In the genomic region with DNA sequence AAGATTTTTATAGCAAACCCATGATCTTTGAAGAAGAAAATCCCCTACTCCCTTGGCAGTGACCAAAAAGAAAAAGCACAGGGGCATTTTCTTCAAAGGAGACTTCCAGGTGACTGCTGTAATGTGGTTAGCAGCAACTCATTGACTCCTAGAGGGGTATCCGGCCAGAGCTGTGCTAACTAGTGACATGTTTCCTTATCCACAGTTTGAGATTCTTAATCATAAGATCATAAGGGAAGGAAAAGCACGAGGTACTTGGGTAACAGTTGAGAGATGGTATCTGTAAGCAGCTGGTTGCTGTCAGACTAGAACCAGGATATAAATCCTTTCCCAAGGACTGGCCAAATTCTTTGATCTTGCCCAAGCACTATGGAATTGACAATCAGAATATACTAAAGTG, we compare ENCODE assay signal across 1 cellular context.
TF ChIP-seq lines count a peak whose summit lies in the region.

No MANE protein-coding gene starts in this region.

TF ChIP-seq in GM12878, 131 proteins besides CTCF, POLR2A, EP300 and RAD21:
- TF ChIP-seq, protein P1, sequence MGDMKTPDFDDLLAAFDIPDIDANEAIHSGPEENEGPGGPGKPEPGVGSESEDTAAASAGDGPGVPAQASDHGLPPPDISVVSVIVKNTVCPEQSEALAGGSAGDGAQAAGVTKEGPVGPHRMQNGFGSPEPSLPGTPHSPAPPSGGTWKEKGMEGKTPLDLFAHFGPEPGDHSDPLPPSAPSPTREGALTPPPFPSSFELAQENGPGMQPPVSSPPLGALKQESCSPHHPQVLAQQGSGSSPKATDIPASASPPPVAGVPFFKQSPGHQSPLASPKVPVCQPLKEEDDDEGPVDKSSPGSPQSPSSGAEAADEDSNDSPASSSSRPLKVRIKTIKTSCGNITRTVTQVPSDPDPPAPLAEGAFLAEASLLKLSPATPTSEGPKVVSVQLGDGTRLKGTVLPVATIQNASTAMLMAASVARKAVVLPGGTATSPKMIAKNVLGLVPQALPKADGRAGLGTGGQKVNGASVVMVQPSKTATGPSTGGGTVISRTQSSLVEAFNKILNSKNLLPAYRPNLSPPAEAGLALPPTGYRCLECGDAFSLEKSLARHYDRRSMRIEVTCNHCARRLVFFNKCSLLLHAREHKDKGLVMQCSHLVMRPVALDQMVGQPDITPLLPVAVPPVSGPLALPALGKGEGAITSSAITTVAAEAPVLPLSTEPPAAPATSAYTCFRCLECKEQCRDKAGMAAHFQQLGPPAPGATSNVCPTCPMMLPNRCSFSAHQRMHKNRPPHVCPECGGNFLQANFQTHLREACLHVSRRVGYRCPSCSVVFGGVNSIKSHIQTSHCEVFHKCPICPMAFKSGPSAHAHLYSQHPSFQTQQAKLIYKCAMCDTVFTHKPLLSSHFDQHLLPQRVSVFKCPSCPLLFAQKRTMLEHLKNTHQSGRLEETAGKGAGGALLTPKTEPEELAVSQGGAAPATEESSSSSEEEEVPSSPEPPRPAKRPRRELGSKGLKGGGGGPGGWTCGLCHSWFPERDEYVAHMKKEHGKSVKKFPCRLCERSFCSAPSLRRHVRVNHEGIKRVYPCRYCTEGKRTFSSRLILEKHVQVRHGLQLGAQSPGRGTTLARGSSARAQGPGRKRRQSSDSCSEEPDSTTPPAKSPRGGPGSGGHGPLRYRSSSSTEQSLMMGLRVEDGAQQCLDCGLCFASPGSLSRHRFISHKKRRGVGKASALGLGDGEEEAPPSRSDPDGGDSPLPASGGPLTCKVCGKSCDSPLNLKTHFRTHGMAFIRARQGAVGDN (IDR thresholded peaks at IDR 0.05) = 0 out of 2 replicates have a peak, but pooled peaks have one; percentile 52
- TF ChIP-seq RB1 (IDR thresholded peaks at IDR 0.05; ENCODE audit: borderline replicate concordance) = no peak
- TF ChIP-seq POU2F2 (IDR thresholded peaks at IDR 0.05; ENCODE audit: borderline replicate concordance, low read depth, low read length) = no peak
- TF ChIP-seq FOXK2 (IDR thresholded peaks at IDR 0.05) = no peak
- peak; percentile 36; the same call in 1 of the 2 replicates for TF ChIP-seq TCF7 (IDR thresholded peaks at IDR 0.05; ENCODE audit: borderline replicate concordance)
- TF ChIP-seq ZSCAN29 (IDR thresholded peaks at IDR 0.05) = no peak
- TF ChIP-seq, protein P2, sequence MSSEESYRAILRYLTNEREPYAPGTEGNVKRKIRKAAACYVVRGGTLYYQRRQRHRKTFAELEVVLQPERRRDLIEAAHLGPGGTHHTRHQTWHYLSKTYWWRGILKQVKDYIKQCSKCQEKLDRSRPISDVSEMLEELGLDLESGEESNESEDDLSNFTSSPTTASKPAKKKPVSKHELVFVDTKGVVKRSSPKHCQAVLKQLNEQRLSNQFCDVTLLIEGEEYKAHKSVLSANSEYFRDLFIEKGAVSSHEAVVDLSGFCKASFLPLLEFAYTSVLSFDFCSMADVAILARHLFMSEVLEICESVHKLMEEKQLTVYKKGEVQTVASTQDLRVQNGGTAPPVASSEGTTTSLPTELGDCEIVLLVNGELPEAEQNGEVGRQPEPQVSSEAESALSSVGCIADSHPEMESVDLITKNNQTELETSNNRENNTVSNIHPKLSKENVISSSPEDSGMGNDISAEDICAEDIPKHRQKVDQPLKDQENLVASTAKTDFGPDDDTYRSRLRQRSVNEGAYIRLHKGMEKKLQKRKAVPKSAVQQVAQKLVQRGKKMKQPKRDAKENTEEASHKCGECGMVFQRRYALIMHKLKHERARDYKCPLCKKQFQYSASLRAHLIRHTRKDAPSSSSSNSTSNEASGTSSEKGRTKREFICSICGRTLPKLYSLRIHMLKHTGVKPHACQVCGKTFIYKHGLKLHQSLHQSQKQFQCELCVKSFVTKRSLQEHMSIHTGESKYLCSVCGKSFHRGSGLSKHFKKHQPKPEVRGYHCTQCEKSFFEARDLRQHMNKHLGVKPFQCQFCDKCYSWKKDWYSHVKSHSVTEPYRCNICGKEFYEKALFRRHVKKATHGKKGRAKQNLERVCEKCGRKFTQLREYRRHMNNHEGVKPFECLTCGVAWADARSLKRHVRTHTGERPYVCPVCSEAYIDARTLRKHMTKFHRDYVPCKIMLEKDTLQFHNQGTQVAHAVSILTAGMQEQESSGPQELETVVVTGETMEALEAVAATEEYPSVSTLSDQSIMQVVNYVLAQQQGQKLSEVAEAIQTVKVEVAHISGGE (CRISPR knock-in tag; IDR thresholded peaks at IDR 0.05) = no peak
- TF ChIP-seq, protein P3, sequence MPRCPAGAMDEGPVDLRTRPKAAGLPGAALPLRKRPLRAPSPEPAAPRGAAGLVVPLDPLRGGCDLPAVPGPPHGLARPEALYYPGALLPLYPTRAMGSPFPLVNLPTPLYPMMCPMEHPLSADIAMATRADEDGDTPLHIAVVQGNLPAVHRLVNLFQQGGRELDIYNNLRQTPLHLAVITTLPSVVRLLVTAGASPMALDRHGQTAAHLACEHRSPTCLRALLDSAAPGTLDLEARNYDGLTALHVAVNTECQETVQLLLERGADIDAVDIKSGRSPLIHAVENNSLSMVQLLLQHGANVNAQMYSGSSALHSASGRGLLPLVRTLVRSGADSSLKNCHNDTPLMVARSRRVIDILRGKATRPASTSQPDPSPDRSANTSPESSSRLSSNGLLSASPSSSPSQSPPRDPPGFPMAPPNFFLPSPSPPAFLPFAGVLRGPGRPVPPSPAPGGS (IDR thresholded peaks at IDR 0.05; ENCODE audit: borderline replicate concordance, insufficient read depth, low read depth, low read length, poor library complexity, severe bottlenecking) = no peak
- TF ChIP-seq TCF3 (IDR thresholded peaks at IDR 0.05; ENCODE audit: borderline replicate concordance, insufficient read depth, low read depth, low read length) = no peak
- no peak for TF ChIP-seq CREM (IDR thresholded peaks at IDR 0.05; ENCODE audit: low read depth)
- no peak for TF ChIP-seq FOXM1 (IDR thresholded peaks at IDR 0.05; ENCODE audit: low read depth, low read length)
- no peak for TF ChIP-seq WRNIP1 (IDR thresholded peaks at IDR 0.05; ENCODE audit: borderline replicate concordance, low read depth, low read length)
- peak; percentile 43; the same call in 1 of the 2 replicates for TF ChIP-seq RUNX3 (IDR thresholded peaks at IDR 0.05; ENCODE audit: low read length)
- TF ChIP-seq KDM1A (IDR thresholded peaks at IDR 0.05; ENCODE audit: borderline replicate concordance) = no peak
- TF ChIP-seq TAF1 (IDR thresholded peaks at IDR 0.05; ENCODE audit: borderline replicate concordance, low read depth, low read length) = no peak
- no peak for TF ChIP-seq ZNF384 (IDR thresholded peaks at IDR 0.05; ENCODE audit: borderline replicate concordance, low read depth, low read length)
- no peak for TF ChIP-seq EGR1 (IDR thresholded peaks at IDR 0.05; ENCODE audit: borderline replicate concordance in 1 of 2, low read depth in 2 of 2, low read length in 2 of 2)
- no peak for TF ChIP-seq MEF2B (IDR thresholded peaks at IDR 0.05; ENCODE audit: partially characterized antibody, poor library complexity, severe bottlenecking)
- no peak for TF ChIP-seq BRCA1 (IDR thresholded peaks at IDR 0.05; ENCODE audit: low read depth, low read length)
- no peak for TF ChIP-seq MTA3 (IDR thresholded peaks at IDR 0.05; ENCODE audit: borderline replicate concordance, low read length)
- TF ChIP-seq, protein P4, sequence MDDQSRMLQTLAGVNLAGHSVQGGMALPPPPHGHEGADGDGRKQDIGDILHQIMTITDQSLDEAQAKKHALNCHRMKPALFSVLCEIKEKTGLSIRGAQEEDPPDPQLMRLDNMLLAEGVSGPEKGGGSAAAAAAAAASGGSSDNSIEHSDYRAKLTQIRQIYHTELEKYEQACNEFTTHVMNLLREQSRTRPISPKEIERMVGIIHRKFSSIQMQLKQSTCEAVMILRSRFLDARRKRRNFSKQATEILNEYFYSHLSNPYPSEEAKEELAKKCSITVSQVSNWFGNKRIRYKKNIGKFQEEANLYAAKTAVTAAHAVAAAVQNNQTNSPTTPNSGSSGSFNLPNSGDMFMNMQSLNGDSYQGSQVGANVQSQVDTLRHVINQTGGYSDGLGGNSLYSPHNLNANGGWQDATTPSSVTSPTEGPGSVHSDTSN (IDR thresholded peaks at IDR 0.05; ENCODE audit: insufficient replicate concordance, low read depth, low read length) = no peak
- TF ChIP-seq, protein P5, sequence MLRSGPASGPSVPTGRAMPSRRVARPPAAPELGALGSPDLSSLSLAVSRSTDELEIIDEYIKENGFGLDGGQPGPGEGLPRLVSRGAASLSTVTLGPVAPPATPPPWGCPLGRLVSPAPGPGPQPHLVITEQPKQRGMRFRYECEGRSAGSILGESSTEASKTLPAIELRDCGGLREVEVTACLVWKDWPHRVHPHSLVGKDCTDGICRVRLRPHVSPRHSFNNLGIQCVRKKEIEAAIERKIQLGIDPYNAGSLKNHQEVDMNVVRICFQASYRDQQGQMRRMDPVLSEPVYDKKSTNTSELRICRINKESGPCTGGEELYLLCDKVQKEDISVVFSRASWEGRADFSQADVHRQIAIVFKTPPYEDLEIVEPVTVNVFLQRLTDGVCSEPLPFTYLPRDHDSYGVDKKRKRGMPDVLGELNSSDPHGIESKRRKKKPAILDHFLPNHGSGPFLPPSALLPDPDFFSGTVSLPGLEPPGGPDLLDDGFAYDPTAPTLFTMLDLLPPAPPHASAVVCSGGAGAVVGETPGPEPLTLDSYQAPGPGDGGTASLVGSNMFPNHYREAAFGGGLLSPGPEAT (IDR thresholded peaks at IDR 0.05; ENCODE audit: low read depth) = peak; percentile 46; the same call in 1 of the 2 replicates
- TF ChIP-seq IKZF1 (conservative IDR thresholded peaks at IDR 0.05) = 0 out of 2 replicates have a peak, but pooled peaks have one; percentile 22
- no peak for TF ChIP-seq EZH2 (IDR thresholded peaks at IDR 0.05; ENCODE audit: borderline replicate concordance, control insufficient read depth, low read depth, low read length)
- peak in 1 of 2 experiments; percentile 30; a peak in 1 of 4 replicates for TF ChIP-seq IKZF2 (IDR thresholded peaks at IDR 0.05)
- TF ChIP-seq MTA2 (IDR thresholded peaks at IDR 0.05; ENCODE audit: low read depth) = no peak
- TF ChIP-seq HCFC1 (IDR thresholded peaks at IDR 0.05; ENCODE audit: low read length) = no peak
- TF ChIP-seq PML (IDR thresholded peaks at IDR 0.05; ENCODE audit: low read length) = no peak
- TF ChIP-seq, protein P6, sequence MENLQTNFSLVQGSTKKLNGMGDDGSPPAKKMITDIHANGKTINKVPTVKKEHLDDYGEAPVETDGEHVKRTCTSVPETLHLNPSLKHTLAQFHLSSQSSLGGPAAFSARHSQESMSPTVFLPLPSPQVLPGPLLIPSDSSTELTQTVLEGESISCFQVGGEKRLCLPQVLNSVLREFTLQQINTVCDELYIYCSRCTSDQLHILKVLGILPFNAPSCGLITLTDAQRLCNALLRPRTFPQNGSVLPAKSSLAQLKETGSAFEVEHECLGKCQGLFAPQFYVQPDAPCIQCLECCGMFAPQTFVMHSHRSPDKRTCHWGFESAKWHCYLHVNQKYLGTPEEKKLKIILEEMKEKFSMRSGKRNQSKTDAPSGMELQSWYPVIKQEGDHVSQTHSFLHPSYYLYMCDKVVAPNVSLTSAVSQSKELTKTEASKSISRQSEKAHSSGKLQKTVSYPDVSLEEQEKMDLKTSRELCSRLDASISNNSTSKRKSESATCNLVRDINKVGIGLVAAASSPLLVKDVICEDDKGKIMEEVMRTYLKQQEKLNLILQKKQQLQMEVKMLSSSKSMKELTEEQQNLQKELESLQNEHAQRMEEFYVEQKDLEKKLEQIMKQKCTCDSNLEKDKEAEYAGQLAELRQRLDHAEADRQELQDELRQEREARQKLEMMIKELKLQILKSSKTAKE (IDR thresholded peaks at IDR 0.05; ENCODE audit: low read depth, poor library complexity, severe bottlenecking) = no peak
- TF ChIP-seq NFYA (IDR thresholded peaks at IDR 0.05; ENCODE audit: borderline replicate concordance, low read depth, low read length) = no peak
- TF ChIP-seq, protein P7, sequence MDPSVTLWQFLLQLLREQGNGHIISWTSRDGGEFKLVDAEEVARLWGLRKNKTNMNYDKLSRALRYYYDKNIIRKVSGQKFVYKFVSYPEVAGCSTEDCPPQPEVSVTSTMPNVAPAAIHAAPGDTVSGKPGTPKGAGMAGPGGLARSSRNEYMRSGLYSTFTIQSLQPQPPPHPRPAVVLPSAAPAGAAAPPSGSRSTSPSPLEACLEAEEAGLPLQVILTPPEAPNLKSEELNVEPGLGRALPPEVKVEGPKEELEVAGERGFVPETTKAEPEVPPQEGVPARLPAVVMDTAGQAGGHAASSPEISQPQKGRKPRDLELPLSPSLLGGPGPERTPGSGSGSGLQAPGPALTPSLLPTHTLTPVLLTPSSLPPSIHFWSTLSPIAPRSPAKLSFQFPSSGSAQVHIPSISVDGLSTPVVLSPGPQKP (IDR thresholded peaks at IDR 0.05; ENCODE audit: low read depth, low read length) = no peak
- no peak for TF ChIP-seq RCOR1 (conservative IDR thresholded peaks at IDR 0.05; ENCODE audit: low read depth, low read length)
- no peak for TF ChIP-seq IRF4 (IDR thresholded peaks at IDR 0.05; ENCODE audit: low read depth, low read length)
- TF ChIP-seq RBBP5 (conservative IDR thresholded peaks at IDR 0.05) = no peak
